In genomic region chr19:12495002-12495802, GRCh38 we compare ENCODE assay signal across 1 cellular context.
A peak's percentile ranks its signal among the peaks of the same experiment; 100 is the strongest.
TF ChIP-seq lines count a peak whose summit lies in the region.

No MANE protein-coding gene starts in this region.

TF ChIP-seq in HepG2, 621 proteins besides CTCF, POLR2A, EP300 and RAD21 (continued from another document and continues in another):
- TF ChIP-seq, protein P1, sequence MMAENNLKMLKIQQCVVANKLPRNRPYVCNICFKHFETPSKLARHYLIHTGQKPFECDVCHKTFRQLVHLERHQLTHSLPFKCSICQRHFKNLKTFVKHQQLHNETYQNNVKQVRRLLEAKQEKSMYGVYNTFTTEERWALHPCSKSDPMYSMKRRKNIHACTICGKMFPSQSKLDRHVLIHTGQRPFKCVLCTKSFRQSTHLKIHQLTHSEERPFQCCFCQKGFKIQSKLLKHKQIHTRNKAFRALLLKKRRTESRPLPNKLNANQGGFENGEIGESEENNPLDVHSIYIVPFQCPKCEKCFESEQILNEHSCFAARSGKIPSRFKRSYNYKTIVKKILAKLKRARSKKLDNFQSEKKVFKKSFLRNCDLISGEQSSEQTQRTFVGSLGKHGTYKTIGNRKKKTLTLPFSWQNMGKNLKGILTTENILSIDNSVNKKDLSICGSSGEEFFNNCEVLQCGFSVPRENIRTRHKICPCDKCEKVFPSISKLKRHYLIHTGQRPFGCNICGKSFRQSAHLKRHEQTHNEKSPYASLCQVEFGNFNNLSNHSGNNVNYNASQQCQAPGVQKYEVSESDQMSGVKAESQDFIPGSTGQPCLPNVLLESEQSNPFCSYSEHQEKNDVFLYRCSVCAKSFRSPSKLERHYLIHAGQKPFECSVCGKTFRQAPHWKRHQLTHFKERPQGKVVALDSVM (CRISPR knock-in tag; IDR thresholded peaks at IDR 0.05): peak; percentile 60; the same call in 1 of the 2 replicates
- TF ChIP-seq ZNF883 (CRISPR knock-in tag; IDR thresholded peaks at IDR 0.05; ENCODE audit: not compliant biosample characterization): no peak
- no peak for TF ChIP-seq ETS1 (CRISPR knock-in tag; IDR thresholded peaks at IDR 0.05)
- no peak for TF ChIP-seq NFIB (CRISPR knock-in tag; IDR thresholded peaks at IDR 0.05; ENCODE audit: borderline replicate concordance)
- no peak for TF ChIP-seq ZNF180 (CRISPR knock-in tag; IDR thresholded peaks at IDR 0.05; ENCODE audit: borderline replicate concordance, low read depth)
- peak; percentile 81; the same call in 1 of the 2 replicates for TF ChIP-seq ZNF510 (CRISPR knock-in tag; IDR thresholded peaks at IDR 0.05; ENCODE audit: low read depth)
- TF ChIP-seq MYC (CRISPR knock-in tag; IDR thresholded peaks at IDR 0.05; ENCODE audit: borderline replicate concordance): peak; percentile 72; the same call in 1 of the 2 replicates
- TF ChIP-seq ZNF720 (CRISPR knock-in tag; IDR thresholded peaks at IDR 0.05): no peak
- TF ChIP-seq TCF7L2 (IDR thresholded peaks at IDR 0.05; ENCODE audit: low read depth, low read length): no peak
- TF ChIP-seq DNMT3B (CRISPR knock-in tag; conservative IDR thresholded peaks at IDR 0.05): no peak
- no peak for TF ChIP-seq GZF1 (CRISPR knock-in tag; IDR thresholded peaks at IDR 0.05)
- TF ChIP-seq SMAD1 (CRISPR knock-in tag; IDR thresholded peaks at IDR 0.05; ENCODE audit: borderline replicate concordance, low read depth): peak; percentile 83; the same call in 1 of the 2 replicates
- no peak for TF ChIP-seq HNRNPH1 (optimal IDR thresholded peaks at IDR 0.05; ENCODE audit: low read depth, low read length)
- TF ChIP-seq ELF1 (CRISPR knock-in tag; IDR thresholded peaks at IDR 0.05): peak; percentile 91
- no peak for TF ChIP-seq ZFP36 (IDR thresholded peaks at IDR 0.05; ENCODE audit: borderline replicate concordance, low read depth, low read length, partially characterized antibody)
- peak; percentile 75 for TF ChIP-seq THAP11 (CRISPR knock-in tag; IDR thresholded peaks at IDR 0.05)
- peak; percentile 35; the same call in 1 of the 2 replicates for TF ChIP-seq ZNF564 (CRISPR knock-in tag; IDR thresholded peaks at IDR 0.05)
- no peak for TF ChIP-seq GLI4 (CRISPR knock-in tag; IDR thresholded peaks at IDR 0.05; ENCODE audit: borderline replicate concordance)
- TF ChIP-seq HCFC1 (IDR thresholded peaks at IDR 0.05; ENCODE audit: low read depth, low read length): no peak
- peak; percentile 95 for TF ChIP-seq KAT8 (CRISPR knock-in tag; IDR thresholded peaks at IDR 0.05)
- peak; percentile 63; the same call in 1 of the 2 replicates for TF ChIP-seq ZNF724P (CRISPR knock-in tag; IDR thresholded peaks at IDR 0.05; ENCODE audit: borderline replicate concordance)
- TF ChIP-seq HNRNPLL (IDR thresholded peaks at IDR 0.05; ENCODE audit: low read depth, low read length, poor library complexity, severe bottlenecking): peak; percentile 83
- peak; percentile 57; the same call in 1 of the 2 replicates for TF ChIP-seq ZNF784 (CRISPR knock-in tag; IDR thresholded peaks at IDR 0.05; ENCODE audit: borderline replicate concordance)
- TF ChIP-seq, protein P2, sequence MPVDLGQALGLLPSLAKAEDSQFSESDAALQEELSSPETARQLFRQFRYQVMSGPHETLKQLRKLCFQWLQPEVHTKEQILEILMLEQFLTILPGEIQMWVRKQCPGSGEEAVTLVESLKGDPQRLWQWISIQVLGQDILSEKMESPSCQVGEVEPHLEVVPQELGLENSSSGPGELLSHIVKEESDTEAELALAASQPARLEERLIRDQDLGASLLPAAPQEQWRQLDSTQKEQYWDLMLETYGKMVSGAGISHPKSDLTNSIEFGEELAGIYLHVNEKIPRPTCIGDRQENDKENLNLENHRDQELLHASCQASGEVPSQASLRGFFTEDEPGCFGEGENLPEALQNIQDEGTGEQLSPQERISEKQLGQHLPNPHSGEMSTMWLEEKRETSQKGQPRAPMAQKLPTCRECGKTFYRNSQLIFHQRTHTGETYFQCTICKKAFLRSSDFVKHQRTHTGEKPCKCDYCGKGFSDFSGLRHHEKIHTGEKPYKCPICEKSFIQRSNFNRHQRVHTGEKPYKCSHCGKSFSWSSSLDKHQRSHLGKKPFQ (CRISPR knock-in tag; IDR thresholded peaks at IDR 0.05; ENCODE audit: insufficient replicate concordance): no peak
- peak; percentile 30; the same call in 1 of the 2 replicates for TF ChIP-seq HMG20A (CRISPR knock-in tag; IDR thresholded peaks at IDR 0.05; ENCODE audit: borderline replicate concordance)
- peak; percentile 64 for TF ChIP-seq CREB1 (IDR thresholded peaks at IDR 0.05)
- peak; percentile 74 for TF ChIP-seq CREB1 (CRISPR knock-in tag; IDR thresholded peaks at IDR 0.05)
- TF ChIP-seq GATA4 (IDR thresholded peaks at IDR 0.05; ENCODE audit: borderline replicate concordance, low read depth): peak; percentile 72
- peak; percentile 87 for TF ChIP-seq TEAD3 (CRISPR knock-in tag; optimal IDR thresholded peaks at IDR 0.05; ENCODE audit: borderline replicate concordance)
- TF ChIP-seq, protein P3, sequence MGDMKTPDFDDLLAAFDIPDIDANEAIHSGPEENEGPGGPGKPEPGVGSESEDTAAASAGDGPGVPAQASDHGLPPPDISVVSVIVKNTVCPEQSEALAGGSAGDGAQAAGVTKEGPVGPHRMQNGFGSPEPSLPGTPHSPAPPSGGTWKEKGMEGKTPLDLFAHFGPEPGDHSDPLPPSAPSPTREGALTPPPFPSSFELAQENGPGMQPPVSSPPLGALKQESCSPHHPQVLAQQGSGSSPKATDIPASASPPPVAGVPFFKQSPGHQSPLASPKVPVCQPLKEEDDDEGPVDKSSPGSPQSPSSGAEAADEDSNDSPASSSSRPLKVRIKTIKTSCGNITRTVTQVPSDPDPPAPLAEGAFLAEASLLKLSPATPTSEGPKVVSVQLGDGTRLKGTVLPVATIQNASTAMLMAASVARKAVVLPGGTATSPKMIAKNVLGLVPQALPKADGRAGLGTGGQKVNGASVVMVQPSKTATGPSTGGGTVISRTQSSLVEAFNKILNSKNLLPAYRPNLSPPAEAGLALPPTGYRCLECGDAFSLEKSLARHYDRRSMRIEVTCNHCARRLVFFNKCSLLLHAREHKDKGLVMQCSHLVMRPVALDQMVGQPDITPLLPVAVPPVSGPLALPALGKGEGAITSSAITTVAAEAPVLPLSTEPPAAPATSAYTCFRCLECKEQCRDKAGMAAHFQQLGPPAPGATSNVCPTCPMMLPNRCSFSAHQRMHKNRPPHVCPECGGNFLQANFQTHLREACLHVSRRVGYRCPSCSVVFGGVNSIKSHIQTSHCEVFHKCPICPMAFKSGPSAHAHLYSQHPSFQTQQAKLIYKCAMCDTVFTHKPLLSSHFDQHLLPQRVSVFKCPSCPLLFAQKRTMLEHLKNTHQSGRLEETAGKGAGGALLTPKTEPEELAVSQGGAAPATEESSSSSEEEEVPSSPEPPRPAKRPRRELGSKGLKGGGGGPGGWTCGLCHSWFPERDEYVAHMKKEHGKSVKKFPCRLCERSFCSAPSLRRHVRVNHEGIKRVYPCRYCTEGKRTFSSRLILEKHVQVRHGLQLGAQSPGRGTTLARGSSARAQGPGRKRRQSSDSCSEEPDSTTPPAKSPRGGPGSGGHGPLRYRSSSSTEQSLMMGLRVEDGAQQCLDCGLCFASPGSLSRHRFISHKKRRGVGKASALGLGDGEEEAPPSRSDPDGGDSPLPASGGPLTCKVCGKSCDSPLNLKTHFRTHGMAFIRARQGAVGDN (CRISPR knock-in tag; IDR thresholded peaks at IDR 0.05): peak; percentile 93
- TF ChIP-seq ZNF737 (CRISPR knock-in tag; IDR thresholded peaks at IDR 0.05; ENCODE audit: borderline replicate concordance): no peak
- TF ChIP-seq, protein P4, sequence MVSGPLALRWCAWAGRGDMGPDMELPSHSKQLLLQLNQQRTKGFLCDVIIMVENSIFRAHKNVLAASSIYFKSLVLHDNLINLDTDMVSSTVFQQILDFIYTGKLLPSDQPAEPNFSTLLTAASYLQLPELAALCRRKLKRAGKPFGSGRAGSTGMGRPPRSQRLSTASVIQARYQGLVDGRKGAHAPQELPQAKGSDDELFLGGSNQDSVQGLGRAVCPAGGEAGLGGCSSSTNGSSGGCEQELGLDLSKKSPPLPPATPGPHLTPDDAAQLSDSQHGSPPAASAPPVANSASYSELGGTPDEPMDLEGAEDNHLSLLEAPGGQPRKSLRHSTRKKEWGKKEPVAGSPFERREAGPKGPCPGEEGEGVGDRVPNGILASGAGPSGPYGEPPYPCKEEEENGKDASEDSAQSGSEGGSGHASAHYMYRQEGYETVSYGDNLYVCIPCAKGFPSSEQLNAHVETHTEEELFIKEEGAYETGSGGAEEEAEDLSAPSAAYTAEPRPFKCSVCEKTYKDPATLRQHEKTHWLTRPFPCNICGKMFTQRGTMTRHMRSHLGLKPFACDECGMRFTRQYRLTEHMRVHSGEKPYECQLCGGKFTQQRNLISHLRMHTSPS (CRISPR knock-in tag; IDR thresholded peaks at IDR 0.05; ENCODE audit: low read depth): no peak; the same call in none of the 2 replicates
- TF ChIP-seq, protein P5, sequence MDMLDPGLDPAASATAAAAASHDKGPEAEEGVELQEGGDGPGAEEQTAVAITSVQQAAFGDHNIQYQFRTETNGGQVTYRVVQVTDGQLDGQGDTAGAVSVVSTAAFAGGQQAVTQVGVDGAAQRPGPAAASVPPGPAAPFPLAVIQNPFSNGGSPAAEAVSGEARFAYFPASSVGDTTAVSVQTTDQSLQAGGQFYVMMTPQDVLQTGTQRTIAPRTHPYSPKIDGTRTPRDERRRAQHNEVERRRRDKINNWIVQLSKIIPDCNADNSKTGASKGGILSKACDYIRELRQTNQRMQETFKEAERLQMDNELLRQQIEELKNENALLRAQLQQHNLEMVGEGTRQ (IDR thresholded peaks at IDR 0.05; ENCODE audit: low read depth, low read length): no peak
- TF ChIP-seq, protein P5 (CRISPR knock-in tag; IDR thresholded peaks at IDR 0.05; ENCODE audit: borderline replicate concordance): peak; percentile 16; the same call in 1 of the 2 replicates
- TF ChIP-seq ZUFSP (CRISPR knock-in tag; IDR thresholded peaks at IDR 0.05; ENCODE audit: borderline replicate concordance): no peak
- TF ChIP-seq, protein P6, sequence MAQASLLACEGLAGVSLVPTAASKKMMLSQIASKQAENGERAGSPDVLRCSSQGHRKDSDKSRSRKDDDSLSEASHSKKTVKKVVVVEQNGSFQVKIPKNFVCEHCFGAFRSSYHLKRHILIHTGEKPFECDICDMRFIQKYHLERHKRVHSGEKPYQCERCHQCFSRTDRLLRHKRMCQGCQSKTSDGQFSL (CRISPR knock-in tag; IDR thresholded peaks at IDR 0.05): 0 out of 2 replicates have a peak, but pooled peaks have one; percentile 28
- TF ChIP-seq MTERF4 (CRISPR knock-in tag; IDR thresholded peaks at IDR 0.05): no peak
- no peak for TF ChIP-seq ZNF513 (CRISPR knock-in tag; conservative IDR thresholded peaks at IDR 0.05)
- peak; percentile 84 for TF ChIP-seq HOXA3 (CRISPR knock-in tag; IDR thresholded peaks at IDR 0.05)
- peak; percentile 91; the same call in 1 of the 2 replicates for TF ChIP-seq NFKB2 (CRISPR knock-in tag; IDR thresholded peaks at IDR 0.05; ENCODE audit: borderline replicate concordance)
- TF ChIP-seq CENPX (CRISPR knock-in tag; IDR thresholded peaks at IDR 0.05): no peak
- peak; percentile 93; the same call in 1 of the 2 replicates for TF ChIP-seq SNAPC2 (CRISPR knock-in tag; IDR thresholded peaks at IDR 0.05)
- TF ChIP-seq ZNF333 (CRISPR knock-in tag; IDR thresholded peaks at IDR 0.05; ENCODE audit: borderline replicate concordance): no peak; the same call in 1 of the 2 replicates
- TF ChIP-seq HNRNPUL1 (IDR thresholded peaks at IDR 0.05; ENCODE audit: low read depth, low read length): no peak
